ENCODE assay signal across 1 cellular context in the genomic region with DNA sequence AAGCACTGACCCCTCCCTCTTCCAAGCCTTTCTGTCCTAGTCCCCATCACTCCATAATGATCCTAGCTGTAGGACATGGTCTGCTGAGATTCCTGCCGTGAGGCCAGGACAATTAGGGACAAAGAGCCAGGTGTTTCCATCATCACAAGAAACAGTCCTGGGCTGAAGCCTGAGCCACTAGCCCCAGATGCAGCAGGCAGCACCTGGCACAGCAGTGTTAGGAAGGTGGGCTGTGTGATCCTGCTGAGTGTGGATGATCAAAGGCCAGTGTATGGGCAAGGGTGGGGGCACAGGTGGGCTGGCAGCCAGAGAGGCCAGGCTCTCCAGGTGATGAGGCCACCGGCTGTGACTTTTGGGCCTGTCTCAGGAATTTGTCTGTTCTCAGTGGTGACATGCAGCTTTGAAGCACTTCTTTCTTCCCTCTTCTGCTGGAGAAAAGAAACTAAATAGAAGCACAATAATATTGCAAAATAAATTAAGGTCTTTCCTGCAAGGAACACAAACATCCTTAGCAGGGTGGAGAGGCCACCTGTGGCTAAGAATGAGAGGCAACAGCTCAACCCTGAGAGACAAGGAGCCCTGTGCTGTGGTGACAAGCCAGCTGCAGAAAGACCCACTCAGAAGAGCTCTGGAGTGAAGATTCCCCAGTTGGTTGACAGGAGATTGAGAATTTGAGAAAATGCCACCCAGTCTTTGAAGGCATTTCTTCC.
TF ChIP-seq lines count a peak whose summit lies in the region.

No MANE protein-coding gene starts in this region.

TF ChIP-seq in GM23338, 12 proteins besides CTCF, POLR2A, EP300 and RAD21 (continued from another document):
- TF ChIP-seq, protein P1, sequence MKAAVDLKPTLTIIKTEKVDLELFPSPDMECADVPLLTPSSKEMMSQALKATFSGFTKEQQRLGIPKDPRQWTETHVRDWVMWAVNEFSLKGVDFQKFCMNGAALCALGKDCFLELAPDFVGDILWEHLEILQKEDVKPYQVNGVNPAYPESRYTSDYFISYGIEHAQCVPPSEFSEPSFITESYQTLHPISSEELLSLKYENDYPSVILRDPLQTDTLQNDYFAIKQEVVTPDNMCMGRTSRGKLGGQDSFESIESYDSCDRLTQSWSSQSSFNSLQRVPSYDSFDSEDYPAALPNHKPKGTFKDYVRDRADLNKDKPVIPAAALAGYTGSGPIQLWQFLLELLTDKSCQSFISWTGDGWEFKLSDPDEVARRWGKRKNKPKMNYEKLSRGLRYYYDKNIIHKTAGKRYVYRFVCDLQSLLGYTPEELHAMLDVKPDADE (IDR thresholded peaks at IDR 0.05): no peak
- TF ChIP-seq CREB1 (CRISPR knock-in tag; IDR thresholded peaks at IDR 0.05; ENCODE audit: low read depth): no peak
- no peak for TF ChIP-seq EZH2phosphoT487 (IDR thresholded peaks at IDR 0.05; ENCODE audit: unreplicated experiment)
- no peak for TF ChIP-seq JUNB (IDR thresholded peaks at IDR 0.05; ENCODE audit: unreplicated experiment)
- TF ChIP-seq STAT1 (IDR thresholded peaks at IDR 0.05; ENCODE audit: unreplicated experiment): no peak
- no peak for TF ChIP-seq ZNF114 (CRISPR knock-in tag; IDR thresholded peaks at IDR 0.05)
- no peak for TF ChIP-seq NANOG (IDR thresholded peaks at IDR 0.05; ENCODE audit: borderline replicate concordance)
- TF ChIP-seq, protein P2, sequence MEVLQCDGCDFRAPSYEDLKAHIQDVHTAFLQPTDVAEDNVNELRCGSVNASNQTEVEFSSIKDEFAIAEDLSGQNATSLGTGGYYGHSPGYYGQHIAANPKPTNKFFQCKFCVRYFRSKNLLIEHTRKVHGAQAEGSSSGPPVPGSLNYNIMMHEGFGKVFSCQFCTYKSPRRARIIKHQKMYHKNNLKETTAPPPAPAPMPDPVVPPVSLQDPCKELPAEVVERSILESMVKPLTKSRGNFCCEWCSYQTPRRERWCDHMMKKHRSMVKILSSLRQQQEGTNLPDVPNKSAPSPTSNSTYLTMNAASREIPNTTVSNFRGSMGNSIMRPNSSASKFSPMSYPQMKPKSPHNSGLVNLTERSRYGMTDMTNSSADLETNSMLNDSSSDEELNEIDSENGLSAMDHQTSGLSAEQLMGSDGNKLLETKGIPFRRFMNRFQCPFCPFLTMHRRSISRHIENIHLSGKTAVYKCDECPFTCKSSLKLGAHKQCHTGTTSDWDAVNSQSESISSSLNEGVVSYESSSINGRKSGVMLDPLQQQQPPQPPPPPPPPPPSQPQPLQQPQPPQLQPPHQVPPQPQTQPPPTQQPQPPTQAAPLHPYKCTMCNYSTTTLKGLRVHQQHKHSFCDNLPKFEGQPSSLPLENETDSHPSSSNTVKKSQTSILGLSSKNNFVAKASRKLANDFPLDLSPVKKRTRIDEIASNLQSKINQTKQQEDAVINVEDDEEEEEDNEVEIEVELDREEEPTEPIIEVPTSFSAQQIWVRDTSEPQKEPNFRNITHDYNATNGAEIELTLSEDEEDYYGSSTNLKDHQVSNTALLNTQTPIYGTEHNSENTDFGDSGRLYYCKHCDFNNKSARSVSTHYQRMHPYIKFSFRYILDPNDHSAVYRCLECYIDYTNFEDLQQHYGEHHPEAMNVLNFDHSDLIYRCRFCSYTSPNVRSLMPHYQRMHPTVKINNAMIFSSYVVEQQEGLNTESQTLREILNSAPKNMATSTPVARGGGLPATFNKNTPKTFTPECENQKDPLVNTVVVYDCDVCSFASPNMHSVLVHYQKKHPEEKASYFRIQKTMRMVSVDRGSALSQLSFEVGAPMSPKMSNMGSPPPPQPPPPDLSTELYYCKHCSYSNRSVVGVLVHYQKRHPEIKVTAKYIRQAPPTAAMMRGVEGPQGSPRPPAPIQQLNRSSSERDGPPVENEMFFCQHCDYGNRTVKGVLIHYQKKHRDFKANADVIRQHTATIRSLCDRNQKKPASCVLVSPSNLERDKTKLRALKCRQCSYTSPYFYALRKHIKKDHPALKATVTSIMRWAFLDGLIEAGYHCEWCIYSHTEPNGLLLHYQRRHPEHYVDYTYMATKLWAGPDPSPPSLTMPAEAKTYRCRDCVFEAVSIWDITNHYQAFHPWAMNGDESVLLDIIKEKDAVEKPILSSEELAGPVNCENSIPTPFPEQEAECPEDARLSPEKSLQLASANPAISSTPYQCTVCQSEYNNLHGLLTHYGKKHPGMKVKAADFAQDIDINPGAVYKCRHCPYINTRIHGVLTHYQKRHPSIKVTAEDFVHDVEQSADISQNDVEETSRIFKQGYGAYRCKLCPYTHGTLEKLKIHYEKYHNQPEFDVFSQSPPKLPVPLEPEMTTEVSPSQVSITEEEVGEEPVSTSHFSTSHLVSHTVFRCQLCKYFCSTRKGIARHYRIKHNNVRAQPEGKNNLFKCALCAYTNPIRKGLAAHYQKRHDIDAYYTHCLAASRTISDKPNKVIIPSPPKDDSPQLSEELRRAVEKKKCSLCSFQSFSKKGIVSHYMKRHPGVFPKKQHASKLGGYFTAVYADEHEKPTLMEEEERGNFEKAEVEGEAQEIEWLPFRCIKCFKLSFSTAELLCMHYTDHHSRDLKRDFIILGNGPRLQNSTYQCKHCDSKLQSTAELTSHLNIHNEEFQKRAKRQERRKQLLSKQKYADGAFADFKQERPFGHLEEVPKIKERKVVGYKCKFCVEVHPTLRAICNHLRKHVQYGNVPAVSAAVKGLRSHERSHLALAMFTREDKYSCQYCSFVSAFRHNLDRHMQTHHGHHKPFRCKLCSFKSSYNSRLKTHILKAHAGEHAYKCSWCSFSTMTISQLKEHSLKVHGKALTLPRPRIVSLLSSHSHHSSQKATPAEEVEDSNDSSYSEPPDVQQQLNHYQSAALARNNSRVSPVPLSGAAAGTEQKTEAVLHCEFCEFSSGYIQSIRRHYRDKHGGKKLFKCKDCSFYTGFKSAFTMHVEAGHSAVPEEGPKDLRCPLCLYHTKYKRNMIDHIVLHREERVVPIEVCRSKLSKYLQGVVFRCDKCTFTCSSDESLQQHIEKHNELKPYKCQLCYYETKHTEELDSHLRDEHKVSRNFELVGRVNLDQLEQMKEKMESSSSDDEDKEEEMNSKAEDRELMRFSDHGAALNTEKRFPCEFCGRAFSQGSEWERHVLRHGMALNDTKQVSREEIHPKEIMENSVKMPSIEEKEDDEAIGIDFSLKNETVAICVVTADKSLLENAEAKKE (CRISPR knock-in tag; IDR thresholded peaks at IDR 0.05): no peak
TF ChIP-seq in GM23338: peak in this region for 0.
